ENCODE assay signal across 27 cellular contexts in the genomic region with DNA sequence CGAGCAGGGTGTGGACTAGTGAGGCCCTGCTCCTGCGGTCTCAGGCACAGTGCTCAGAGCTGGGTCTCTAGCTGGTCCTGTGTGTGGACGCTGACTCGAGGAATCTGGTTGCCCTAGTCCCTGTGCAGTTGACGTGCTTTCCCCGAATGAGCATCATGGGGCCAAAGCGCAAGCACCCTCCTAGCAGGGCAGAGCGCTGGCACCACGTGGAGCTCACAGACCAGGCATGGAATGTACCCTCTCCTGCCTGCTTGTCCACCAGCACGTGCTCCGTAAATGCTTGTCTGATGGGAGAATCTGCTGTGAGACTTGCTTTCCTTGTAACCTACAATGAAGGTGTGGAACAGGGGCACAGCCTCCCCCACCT.
"Had no signal": no experiment of that assay in that cellular context is flagged by ENCODE, and none has a peak within 500 bp of the region (broad histone marks: within the 10 kb centered on the region; RNA-seq: fewer than 3 reads in every experiment).

No MANE protein-coding gene starts in this region.

- DNase-seq: naive thymus-derived CD4-positive, alpha-beta T cell; natural killer cell; nucleus accumbens; right lobe of liver; sigmoid colon; small intestine; stimulated activated CD4-positive, alpha-beta T cell treated with anti-CD3 and anti-CD28 coated beads, Interleukin-15, amount 100 ng/mL, for 24 hours; stimulated activated CD4-positive, alpha-beta T cell treated with anti-CD3 and anti-CD28 coated beads, Interleukin-2, amount 100 ng/mL, for 24 hours; stimulated activated CD4-positive, alpha-beta T cell treated with anti-CD3 and anti-CD28 coated beads, Interleukin-2, amount 100 ng/mL, for 48 hours; stimulated activated CD4-positive, alpha-beta T cell treated with anti-CD3 and anti-CD28 coated beads, Interleukin-4, amount 100 ng/mL, for 24 hours; stimulated activated naive B cell treated with anti-CD40 and anti-IgM and Interleukin-4, amounts not matched to agents 10 μg/mL and 1 μg/mL and 100 μg/mL, for 72 hours; stimulated activated naive CD4-positive, alpha-beta T cell treated with Interleukin-2 at 50 U/mL for 16 hours; stomach; thyroid gland; trophoblast cell; upper lobe of left lung; uterus had no signal

- H3K27me3 ChIP-seq: neural progenitor cell, neutrophil, right atrium auricular region, right lobe of liver, thyroid gland, tibial nerve, upper lobe of left lung, uterus had no signal

- H3K4me1 Mint-ChIP-seq: naive thymus-derived CD4-positive, alpha-beta T cell; natural killer cell; nephron; stimulated activated effector memory CD8-positive, alpha-beta T cell treated with anti-CD3 and anti-CD28 coated beads, Interleukin-12 subunit alpha, Interleukin-12 subunit beta, amount 100 ng/mL, for 72 hours; stimulated activated naive B cell treated with anti-CD40 and anti-IgM and Interleukin-4, amounts not matched to agents 10 μg/mL and 1 μg/mL and 100 μg/mL, for 72 hours had no signal

- H3K36me3 Mint-ChIP-seq: natural killer cell; stimulated activated effector memory CD8-positive, alpha-beta T cell treated with anti-CD3 and anti-CD28 coated beads, Interleukin-12 subunit alpha, Interleukin-12 subunit beta, amount 100 ng/mL, for 72 hours; stimulated activated naive B cell treated with anti-CD40 and anti-IgM and Interleukin-4, amounts not matched to agents 10 μg/mL and 1 μg/mL and 100 μg/mL, for 72 hours had no signal

- H3K9ac ChIP-seq: neural progenitor cell had no signal

- H3K4me2 ChIP-seq: neural progenitor cell had no signal

- H3K4me3 Mint-ChIP-seq: naive thymus-derived CD4-positive, alpha-beta T cell; natural killer cell; nephron; neural progenitor cell; stimulated activated effector memory CD8-positive, alpha-beta T cell treated with anti-CD3 and anti-CD28 coated beads, Interleukin-12 subunit alpha, Interleukin-12 subunit beta, amount 100 ng/mL, for 72 hours; stimulated activated naive B cell treated with anti-CD40 and anti-IgM and Interleukin-4, amounts not matched to agents 10 μg/mL and 1 μg/mL and 100 μg/mL, for 72 hours; stimulated activated naive CD8-positive, alpha-beta T cell treated with anti-CD3 and anti-CD28 coated beads, Interleukin-15, Interleukin-2, amounts not matched to agents 100 ng/mL and 50 ng/mL, for 24 hours had no signal

- FAIRE-seq: pancreas, small intestine had no signal

- H3K9me3 Mint-ChIP-seq: nephron had no signal

- H3K36me3 ChIP-seq: neural progenitor cell, neutrophil, pancreas, prostate gland, right atrium auricular region, right lobe of liver, sigmoid colon, stomach, thoracic aorta, thyroid gland, tibial nerve, upper lobe of left lung, uterus had no signal

- H3K27ac Mint-ChIP-seq: naive thymus-derived CD4-positive, alpha-beta T cell; natural killer cell; nephron; stimulated activated effector memory CD8-positive, alpha-beta T cell treated with anti-CD3 and anti-CD28 coated beads, Interleukin-12 subunit alpha, Interleukin-12 subunit beta, amount 100 ng/mL, for 72 hours; stimulated activated naive B cell treated with anti-CD40 and anti-IgM and Interleukin-4, amounts not matched to agents 10 μg/mL and 1 μg/mL and 100 μg/mL, for 72 hours; stimulated activated naive CD8-positive, alpha-beta T cell treated with anti-CD3 and anti-CD28 coated beads, Interleukin-15, Interleukin-2, amounts not matched to agents 100 ng/mL and 50 ng/mL, for 24 hours had no signal

- ATAC-seq: naive thymus-derived CD4-positive, alpha-beta T cell; natural killer cell; stimulated activated effector memory CD8-positive, alpha-beta T cell treated with anti-CD3 and anti-CD28 coated beads, Interleukin-12 subunit alpha, Interleukin-12 subunit beta, amount 100 ng/mL, for 72 hours; stimulated activated naive B cell treated with anti-CD40 and anti-IgM and Interleukin-4, amounts not matched to agents 10 μg/mL and 1 μg/mL and 100 μg/mL, for 72 hours had no signal

- H2AFZ ChIP-seq: neural progenitor cell had no signal

- H3K27ac ChIP-seq: neural progenitor cell, neutrophil, pancreas, prostate gland, right atrium auricular region, right lobe of liver, sigmoid colon, stomach, thoracic aorta, thyroid gland, tibial nerve, upper lobe of left lung, uterus had no signal

- H3K4me3 ChIP-seq: neural progenitor cell, pancreas, prostate gland, right atrium auricular region, right lobe of liver, sigmoid colon, stomach, thoracic aorta, thyroid gland, tibial nerve, upper lobe of left lung, uterus had no signal

- H3K4me1 ChIP-seq: pancreas, prostate gland, right atrium auricular region, right lobe of liver, sigmoid colon, tibial nerve, upper lobe of left lung, uterus had no signal

- H3K27me3 Mint-ChIP-seq: stimulated activated naive B cell treated with anti-CD40 and anti-IgM and Interleukin-4, amounts not matched to agents 10 μg/mL and 1 μg/mL and 100 μg/mL, for 72 hours; stimulated activated naive CD8-positive, alpha-beta T cell treated with anti-CD3 and anti-CD28 coated beads, Interleukin-15, Interleukin-2, amounts not matched to agents 100 ng/mL and 50 ng/mL, for 24 hours had no signal

- H3K9me3 ChIP-seq: neutrophil, pancreas, prostate gland, right lobe of liver, thyroid gland, uterus had no signal
